In the genomic region with DNA sequence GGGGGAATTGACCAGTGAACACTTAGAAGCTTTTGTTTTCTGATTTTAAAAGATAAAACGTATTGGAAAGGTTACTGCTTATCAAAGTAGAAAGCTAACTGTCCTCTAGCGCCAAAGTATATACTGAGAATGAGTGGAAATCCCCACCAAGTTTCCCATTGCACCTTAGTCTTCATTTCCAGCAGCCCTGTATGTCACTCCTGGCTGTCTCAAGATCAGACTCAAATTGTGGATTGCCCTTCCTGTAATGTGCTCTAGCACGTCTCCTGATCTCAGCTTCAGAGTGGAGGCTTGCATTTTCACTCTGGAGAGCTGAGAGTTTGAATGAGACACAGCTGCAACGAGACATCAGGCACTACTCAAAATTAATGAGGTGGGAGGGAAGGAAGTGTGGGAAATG, we compare ENCODE assay signal across 15 cellular contexts. TPM values are rescaled to one million over a fixed set of nuclear protein-coding genes. Genes with fewer than 3 reads are reported as not detected.
DNase-seq lines count a peak whose midpoint lies in the region; ATAC-seq lines count a peak whose summit lies in the region.
"Had no signal": no experiment of that assay in that cellular context is flagged by ENCODE, and none has a peak within 500 bp of the region (broad histone marks: within the 10 kb centered on the region; RNA-seq: fewer than 3 reads in every experiment).

No MANE protein-coding gene starts in this region.

- H3K9ac ChIP-seq in mesenchymal stem cell (ENCODE audit: low read length): no peak overlapping the region

- 98% methylated on average over 4 of the region's 4 CpGs for WGBS in mesenchymal stem cell

- peaks cover 10% of the 10 kb centered on the region for H3K79me1 ChIP-seq in mesenchymal stem cell (replicated peaks; ENCODE audit: low read length, poor library complexity, severe bottlenecking)

- H3K27me3 Mint-ChIP-seq in activated T-cell treated with anti-CD3 and anti-CD28 coated beads, Interleukin-2, amount 50 U/mL, for 24 hours: no peaks in the 10 kb centered on the region

- H3K23ac ChIP-seq in mesenchymal stem cell (ENCODE audit: low read length in 2 of 2): no peak overlapping the region

- no peaks in the 10 kb centered on the region for H3K27me3 ChIP-seq in mesenchymal stem cell (ENCODE audit: control insufficient read depth in 1 of 2, insufficient read depth in 1 of 2, low read length in 2 of 2)

- H2BK5ac ChIP-seq in mesenchymal stem cell (ENCODE audit: low read depth, low read length, poor library complexity, severe bottlenecking): no peak overlapping the region

- no peak overlapping the region for H3K18ac ChIP-seq in mesenchymal stem cell (ENCODE audit: low read depth in 1 of 2, low read length in 2 of 2)

- no peak overlapping the region for H3K4me2 ChIP-seq in mesenchymal stem cell (ENCODE audit: low read length, poor library complexity, severe bottlenecking)

- no peak overlapping the region for H4K91ac ChIP-seq in mesenchymal stem cell (ENCODE audit: low read length)

- no peak overlapping the region for H2BK120ac ChIP-seq in mesenchymal stem cell (ENCODE audit: low read depth, low read length)

- peaks cover 22% of the 10 kb centered on the region for H3K4me1 Mint-ChIP-seq in activated T-cell treated with anti-CD3 and anti-CD28 coated beads, Interleukin-2, amount 50 U/mL, for 24 hours (ENCODE audit: low read depth)
- H3K4me1 Mint-ChIP-seq in stimulated activated effector memory CD8-positive, alpha-beta T cell treated with anti-CD3 and anti-CD28 coated beads, Interleukin-12 subunit alpha, Interleukin-12 subunit beta, amount 100 ng/mL, for 72 hours: no peaks in the 10 kb centered on the region

- no peak overlapping the region for H2AFZ ChIP-seq in mesenchymal stem cell (ENCODE audit: low read depth, low read length)

- DNase-seq in activated T-cell treated with anti-CD3 and anti-CD28 coated beads, Interleukin-2, amount 50 U/mL, for 24 hours: no peak
- no peak for DNase-seq in activated T-cell treated with anti-CD3 and anti-CD28 coated beads, Interleukin-2, amount 50 U/mL, for 48 hours
- DNase-seq in stimulated activated effector memory CD8-positive, alpha-beta T cell treated with anti-CD3 and anti-CD28 coated beads, Interleukin-12 subunit alpha, Interleukin-12 subunit beta, amount 100 ng/mL, for 72 hours (ENCODE audit: low spot score in 2 of 2): no peak
- DNase-seq in MV-4-11 (lab: John Stamatoyannopoulos, UW) (no peak), mesenchymal stem cell (no peak)
- DNase-seq: ACHN; activated gamma-delta T cell treated with Interleukin-2 at 50 U/mL for 16 hours; IMR-90; left colon; NCI-H2107; stimulated activated CD4-positive, alpha-beta T cell treated with anti-CD3 and anti-CD28 coated beads, Interleukin-4, amount 100 ng/mL, for 1 hour had no signal

- no peaks in the 10 kb centered on the region for H3K4me1 ChIP-seq in mesenchymal stem cell (ENCODE audit: control insufficient read depth, insufficient read depth, low read depth, low read length)

- no peak overlapping the region for H4K8ac ChIP-seq in mesenchymal stem cell (ENCODE audit: low read length)

- no peak overlapping the region for H3K27ac ChIP-seq in mesenchymal stem cell (ENCODE audit: low read length, poor library complexity, severe bottlenecking)
- H3K27ac ChIP-seq: thoracic aorta had no signal

- H2AK5ac ChIP-seq in mesenchymal stem cell (ENCODE audit: low read length, severe bottlenecking): no peak overlapping the region

- no peak overlapping the region for H3K14ac ChIP-seq in mesenchymal stem cell (ENCODE audit: low read length in 2 of 2)

- peaks cover 4 to 64% of the 10 kb centered on the region in 2 experiments for H3K36me3 ChIP-seq in mesenchymal stem cell (ENCODE audit: control insufficient read depth in 1 of 2, insufficient read depth in 2 of 2, low read depth in 1 of 2, low read length in 2 of 2)

- H3K9me3 Mint-ChIP-seq in activated T-cell treated with anti-CD3 and anti-CD28 coated beads, Interleukin-2, amount 50 U/mL, for 24 hours: no peaks in the 10 kb centered on the region
- H3K9me3 Mint-ChIP-seq in stimulated activated effector memory CD8-positive, alpha-beta T cell treated with anti-CD3 and anti-CD28 coated beads, Interleukin-12 subunit alpha, Interleukin-12 subunit beta, amount 100 ng/mL, for 72 hours: no peaks in the 10 kb centered on the region

- peaks cover 74% of the 10 kb centered on the region for H3K36me3 Mint-ChIP-seq in activated T-cell treated with anti-CD3 and anti-CD28 coated beads, Interleukin-2, amount 50 U/mL, for 24 hours (ENCODE audit: low read depth)
- H3K36me3 Mint-ChIP-seq in stimulated activated effector memory CD8-positive, alpha-beta T cell treated with anti-CD3 and anti-CD28 coated beads, Interleukin-12 subunit alpha, Interleukin-12 subunit beta, amount 100 ng/mL, for 72 hours: peaks cover 44% of the 10 kb centered on the region

- ATAC-seq in GM21528 (IDR thresholded peaks at IDR 0.05; ENCODE audit: low FRiP score, unreplicated experiment) (peak; percentile 77), HG03342 (IDR thresholded peaks at IDR 0.05; ENCODE audit: unreplicated experiment) (peak; percentile 71), HG03025 (IDR thresholded peaks at IDR 0.05; ENCODE audit: low FRiP score, unreplicated experiment) (no peak)
- ATAC-seq in stimulated activated effector memory CD8-positive, alpha-beta T cell treated with anti-CD3 and anti-CD28 coated beads, Interleukin-12 subunit alpha, Interleukin-12 subunit beta, amount 100 ng/mL, for 72 hours: peak; percentile 42
- ATAC-seq: left colon had no signal

- H3K4me3 ChIP-seq in mesenchymal stem cell (ENCODE audit: insufficient read depth in 1 of 2, low read depth in 1 of 2, low read length in 2 of 2): no peak overlapping the region
- H3K4me3 ChIP-seq: thoracic aorta had no signal

- no peak overlapping the region for H3K4ac ChIP-seq in mesenchymal stem cell (ENCODE audit: low read depth in 1 of 2, low read length in 2 of 2)

- no peak overlapping the region for H2BK15ac ChIP-seq in mesenchymal stem cell (ENCODE audit: low read depth, poor library complexity, severe bottlenecking)

- no peak overlapping the region for H2BK12ac ChIP-seq in mesenchymal stem cell (ENCODE audit: low read length in 2 of 2)

- peak overlapping the region; percentile 75 for H3K27ac Mint-ChIP-seq in activated T-cell treated with anti-CD3 and anti-CD28 coated beads, Interleukin-2, amount 50 U/mL, for 24 hours
- peak overlapping the region; percentile 23 for H3K27ac Mint-ChIP-seq in stimulated activated effector memory CD8-positive, alpha-beta T cell treated with anti-CD3 and anti-CD28 coated beads, Interleukin-12 subunit alpha, Interleukin-12 subunit beta, amount 100 ng/mL, for 72 hours

- H3K9me3 ChIP-seq in mesenchymal stem cell (ENCODE audit: control insufficient read depth, low read length): no peaks in the 10 kb centered on the region
- H3K9me3 ChIP-seq: thoracic aorta had no signal

- no peak overlapping the region for H3K4me3 Mint-ChIP-seq in activated T-cell treated with anti-CD3 and anti-CD28 coated beads, Interleukin-2, amount 50 U/mL, for 24 hours
- no peak overlapping the region for H3K4me3 Mint-ChIP-seq in stimulated activated effector memory CD8-positive, alpha-beta T cell treated with anti-CD3 and anti-CD28 coated beads, Interleukin-12 subunit alpha, Interleukin-12 subunit beta, amount 100 ng/mL, for 72 hours

RNA-seq across cellular contexts. Expression of a gene that starts 26.6 kb away (rescaled TPM):
- polyA plus RNA-seq in mesenchymal stem cell (2013, experiment 1 of 2): 80.3 TPM
- polyA plus RNA-seq in mesenchymal stem cell (2013, experiment 2 of 2): 80.6 TPM

RNA-seq across cellular contexts. Expression of a gene that starts 27.5 kb away (rescaled TPM):
- not detected for polyA plus RNA-seq in mesenchymal stem cell (2013, experiment 1 of 2)
- not detected for polyA plus RNA-seq in mesenchymal stem cell (2013, experiment 2 of 2)

RNA-seq across cellular contexts. Expression of a gene that starts 36.1 kb away (rescaled TPM):
- polyA plus RNA-seq in mesenchymal stem cell (2013, experiment 1 of 2): not detected
- polyA plus RNA-seq in mesenchymal stem cell (2013, experiment 2 of 2): not detected
- polyA plus RNA-seq: IMR-90 had no signal
